Comparison of ENCODE assay signal across 8 cellular contexts in genomic region chr18:34122724-34123334, GRCh38.
DNase-seq lines count a peak whose midpoint lies in the region; ATAC-seq, FAIRE-seq and TF ChIP-seq lines count a peak whose summit lies in the region.

No MANE protein-coding gene starts in this region.

- no peaks in the 10 kb centered on the region for H3K27me3 Mint-ChIP-seq in Caco-2 (ENCODE audit: insufficient read depth, unreplicated experiment)

- DNase-seq in Caco-2 = peak in 1 of 2 experiments; percentile 22
- peak; percentile 53 for DNase-seq in NCI-H2029 treated with DMSO at 0.1 percent for 48 hours (lab: John Stamatoyannopoulos, UW)
- DNase-seq in globus pallidus (ENCODE audit: low spot score) = peak; percentile 61
- peak; percentile 58 for DNase-seq in small intestine
- DNase-seq in activated naive CD4-positive, alpha-beta T cell treated with anti-CD3 and anti-CD28 coated beads, Interleukin-2, amount 50 U/mL, for 72 hours (ENCODE audit: low spot score in 2 of 2) = no peak

- H3K36me3 ChIP-seq in Caco-2 (ENCODE audit: control insufficient read depth, insufficient read depth, low read length) = no peaks in the 10 kb centered on the region
- H3K36me3 ChIP-seq in small intestine (ENCODE audit: control insufficient read depth in 2 of 2, insufficient read depth in 2 of 2, low read length in 2 of 2) = no peaks in the 10 kb centered on the region

- FAIRE-seq in TTC549 (lab: Jason Lieb, UNC) (peak; percentile 90), small intestine (lab: Jason Lieb, UNC) (peak; percentile 68)

- CTCF ChIA-PET in Caco-2 (lab: Charles Lee) = interaction anchor here (0.8 to 1.3 kb wide), 4 partner anchors 9 to 199 kb away, joined by 3 to 5 read pairs (median 4); partner anchors contain the start of gene NOL4

- no peaks in the 10 kb centered on the region for H3K27me3 ChIP-seq in Caco-2 (replicated peaks; ENCODE audit: control insufficient read depth, insufficient read depth, low read length)
- no peaks in the 10 kb centered on the region for H3K27me3 ChIP-seq in small intestine (ENCODE audit: control insufficient read depth in 2 of 2, insufficient read depth in 2 of 2, low read length in 2 of 2)

- ATAC-seq in GM18873 (IDR thresholded peaks at IDR 0.05; ENCODE audit: low FRiP score, unreplicated experiment) = peak; percentile 90
- ATAC-seq in HG03025 (IDR thresholded peaks at IDR 0.05; ENCODE audit: low FRiP score, unreplicated experiment) = peak; percentile 78
- no peak for ATAC-seq in activated naive CD4-positive, alpha-beta T cell treated with anti-CD3 and anti-CD28 coated beads, Interleukin-2, amount 50 U/mL, for 72 hours

- peak; percentile 63 to 74 for TF ChIP-seq CTCF in Caco-2 (IDR thresholded peaks at IDR 0.05; ENCODE audit: insufficient read depth in 1 of 2, low read depth in 1 of 2, low read length in 1 of 2, severe bottlenecking in 1 of 2, unreplicated experiment in 1 of 2)

- intact Hi-C loops in Caco-2 (cut with micrococcal nuclease; ENCODE audit: unreplicated experiment) = loop anchor here (1.0 kb wide), 1 partner anchor 199 kb away; no protein-coding TSS in a partner anchor

- H3K9me3 Mint-ChIP-seq in Caco-2 (ENCODE audit: unreplicated experiment) = no peaks in the 10 kb centered on the region
- no peaks in the 10 kb centered on the region for H3K9me3 Mint-ChIP-seq in activated naive CD4-positive, alpha-beta T cell treated with anti-CD3 and anti-CD28 coated beads, Interleukin-2, amount 50 U/mL, for 72 hours

- no peak overlapping the region for H3K4me3 ChIP-seq in Caco-2 (ENCODE audit: low read depth, low read length)
- no peak overlapping the region for H3K4me3 ChIP-seq in small intestine (ENCODE audit: low read depth in 1 of 2, low read length in 2 of 2)

- no peak overlapping the region for H3K4me3 Mint-ChIP-seq in Caco-2 (ENCODE audit: unreplicated experiment)

- 18 to 30% (median 21%) methylated on average over 4 of the region's 4 CpGs for WGBS in small intestine, 3 donors

- H3K27ac ChIP-seq in small intestine (ENCODE audit: low read depth in 1 of 2, low read length in 1 of 2) = no peak overlapping the region

- H3K4me1 ChIP-seq in Caco-2 (no peaks in the 10 kb centered on the region), small intestine (ENCODE audit: control insufficient read depth in 2 of 2, insufficient read depth in 1 of 2, low read depth in 1 of 2, low read length in 1 of 2) (no peaks in the 10 kb centered on the region)

- no peak overlapping the region for H3K27ac Mint-ChIP-seq in Caco-2 (ENCODE audit: unreplicated experiment)
- no peak overlapping the region for H3K27ac Mint-ChIP-seq in activated naive CD4-positive, alpha-beta T cell treated with anti-CD3 and anti-CD28 coated beads, Interleukin-2, amount 50 U/mL, for 72 hours

- POLR2A ChIA-PET in Caco-2 (lab: Charles Lee) = no interaction called here

- H3K9me3 ChIP-seq in Caco-2 (no peaks in the 10 kb centered on the region), small intestine (ENCODE audit: control insufficient read depth, low read depth) (no peaks in the 10 kb centered on the region)

- BruUV-seq in Caco-2 (replicated peaks; lab: Mats Ljungman, UMichigan) = no TSS peak

- H3K36me3 Mint-ChIP-seq in Caco-2 (ENCODE audit: insufficient read depth, unreplicated experiment) = no peaks in the 10 kb centered on the region
- no peaks in the 10 kb centered on the region for H3K36me3 Mint-ChIP-seq in activated naive CD4-positive, alpha-beta T cell treated with anti-CD3 and anti-CD28 coated beads, Interleukin-2, amount 50 U/mL, for 72 hours

- H3K4me1 Mint-ChIP-seq in Caco-2 (ENCODE audit: low read depth, unreplicated experiment) = peaks cover 6% of the 10 kb centered on the region

Comparison
In these comparisons a context has a peak if more than half of its experiments do, and no peak if none do; other contexts are left out.
1. DNase-seq: peak in NCI-H2029 treated with DMSO at 0.1 percent for 48 hours (single experiment), globus pallidus (single experiment) and small intestine (single experiment); none in activated naive CD4-positive, alpha-beta T cell treated with anti-CD3 and anti-CD28 coated beads, Interleukin-2, amount 50 U/mL, for 72 hours (0 of 2).
2. ATAC-seq: peak in GM18873 (single experiment) and HG03025 (single experiment); none in activated naive CD4-positive, alpha-beta T cell treated with anti-CD3 and anti-CD28 coated beads, Interleukin-2, amount 50 U/mL, for 72 hours (0 of 2).